In genomic region chr18:62425465-62426190, GRCh38 we compare ENCODE assay signal across 8 cellular contexts.
DNase-seq lines count a peak whose midpoint lies in the region; TF ChIP-seq lines count a peak whose summit lies in the region.

No MANE protein-coding gene starts in this region.

- H3K9me3 ChIP-seq in SU-DHL-6 (ENCODE audit: insufficient read depth, low read length), result no peaks in the 10 kb centered on the region
- no peaks in the 10 kb centered on the region for H3K9me3 ChIP-seq in cardiac muscle cell (ENCODE audit: low read depth)

- H4K20me1 ChIP-seq in SU-DHL-6 (ENCODE audit: low read depth, low read length), result no peaks in the 10 kb centered on the region

- no peaks in the 10 kb centered on the region for H3K79me2 ChIP-seq in SU-DHL-6 (ENCODE audit: insufficient read depth, low read length)

- H3F3A ChIP-seq in SU-DHL-6 (ENCODE audit: insufficient read depth), result no peaks in the 10 kb centered on the region; the same call in 1 of the 2 replicates

- H3K9me2 ChIP-seq in SU-DHL-6 (replicated peaks; ENCODE audit: insufficient read depth, low read length), result no peaks in the 10 kb centered on the region

- H3K27ac ChIP-seq in SU-DHL-6 (ENCODE audit: low read depth, low read length), result no peak overlapping the region
- H3K27ac ChIP-seq in cardiac muscle cell, result no peak overlapping the region

- no peaks in the 10 kb centered on the region for H3K27me3 ChIP-seq in H7 (ENCODE audit: control insufficient read depth, insufficient read depth, low read length)
- H3K27me3 ChIP-seq in SU-DHL-6 (ENCODE audit: low read length), result no peaks in the 10 kb centered on the region
- H3K27me3 ChIP-seq in cardiac muscle cell, result no peaks in the 10 kb centered on the region

- H3K36me3 ChIP-seq in H7 (replicated peaks; ENCODE audit: control insufficient read depth, insufficient read depth, low read length) (no peaks in the 10 kb centered on the region), SU-DHL-6 (ENCODE audit: low read length) (no peaks in the 10 kb centered on the region), cardiac muscle cell (no peaks in the 10 kb centered on the region)

- H3K4me2 ChIP-seq in SU-DHL-6 (ENCODE audit: low read depth, low read length, poor library complexity, severe bottlenecking), result no peak overlapping the region

- DNase-seq in COLO668 (lab: John Stamatoyannopoulos, UW; ENCODE audit: unreplicated experiment) (peak; percentile 75), H7 (peak; percentile 69), NCI-H1436 (lab: John Stamatoyannopoulos, UW) (peak; percentile 83), amniotic epithelial cell (ENCODE audit: low read depth) (peak; percentile 91), cardiac muscle cell (ENCODE audit: low read depth in 1 of 2, low spot score in 1 of 2) (peak; percentile 82 to 98), osteocyte (ENCODE audit: extremely low spot score, unreplicated experiment) (peak; percentile 89), mesenteric fat pad (ENCODE audit: low spot score) (no peak)

- H2AFZ ChIP-seq in SU-DHL-6 (ENCODE audit: low read depth, low read length, severe bottlenecking), result no peak overlapping the region

- H3K27me3 Mint-ChIP-seq in osteocyte (ENCODE audit: unreplicated experiment), result peaks cover 12% of the 10 kb centered on the region

- H3K27ac Mint-ChIP-seq in osteocyte (ENCODE audit: unreplicated experiment), result peak overlapping the region; percentile 93

- H3K4me3 Mint-ChIP-seq in osteocyte (ENCODE audit: unreplicated experiment), result peak overlapping the region; percentile 77

- no peaks in the 10 kb centered on the region for H3K4me1 ChIP-seq in cardiac muscle cell (ENCODE audit: low read depth)

- peaks cover 11% of the 10 kb centered on the region for H3K4me1 Mint-ChIP-seq in osteocyte (ENCODE audit: unreplicated experiment)

- TF ChIP-seq CTCF in SU-DHL-6 (IDR thresholded peaks at IDR 0.05; ENCODE audit: insufficient read depth, low read length, poor library complexity, severe bottlenecking), result peak; percentile 87
- peak; percentile 82 for TF ChIP-seq CTCF in cardiac muscle cell (IDR thresholded peaks at IDR 0.05; ENCODE audit: low read depth, low read length)
- TF ChIP-seq CTCF in osteocyte (IDR thresholded peaks at IDR 0.05), result peak; percentile 89

- H3K9ac ChIP-seq in SU-DHL-6 (ENCODE audit: low read length), result no peak overlapping the region

- H3K4me3 ChIP-seq in H7 (ENCODE audit: insufficient read depth, low read depth, low read length) (peak overlapping the region; percentile 26; the same call in 1 of the 2 replicates), SU-DHL-6 (ENCODE audit: insufficient read depth, low read length, poor library complexity, severe bottlenecking) (no peak overlapping the region), cardiac muscle cell (no peak overlapping the region)

- H3K9me3 Mint-ChIP-seq in osteocyte (ENCODE audit: unreplicated experiment), result no peaks in the 10 kb centered on the region

- no peaks in the 10 kb centered on the region for H3K36me3 Mint-ChIP-seq in osteocyte (ENCODE audit: unreplicated experiment)
